8 cellular contexts compared by ENCODE assay signal in the genomic region with DNA sequence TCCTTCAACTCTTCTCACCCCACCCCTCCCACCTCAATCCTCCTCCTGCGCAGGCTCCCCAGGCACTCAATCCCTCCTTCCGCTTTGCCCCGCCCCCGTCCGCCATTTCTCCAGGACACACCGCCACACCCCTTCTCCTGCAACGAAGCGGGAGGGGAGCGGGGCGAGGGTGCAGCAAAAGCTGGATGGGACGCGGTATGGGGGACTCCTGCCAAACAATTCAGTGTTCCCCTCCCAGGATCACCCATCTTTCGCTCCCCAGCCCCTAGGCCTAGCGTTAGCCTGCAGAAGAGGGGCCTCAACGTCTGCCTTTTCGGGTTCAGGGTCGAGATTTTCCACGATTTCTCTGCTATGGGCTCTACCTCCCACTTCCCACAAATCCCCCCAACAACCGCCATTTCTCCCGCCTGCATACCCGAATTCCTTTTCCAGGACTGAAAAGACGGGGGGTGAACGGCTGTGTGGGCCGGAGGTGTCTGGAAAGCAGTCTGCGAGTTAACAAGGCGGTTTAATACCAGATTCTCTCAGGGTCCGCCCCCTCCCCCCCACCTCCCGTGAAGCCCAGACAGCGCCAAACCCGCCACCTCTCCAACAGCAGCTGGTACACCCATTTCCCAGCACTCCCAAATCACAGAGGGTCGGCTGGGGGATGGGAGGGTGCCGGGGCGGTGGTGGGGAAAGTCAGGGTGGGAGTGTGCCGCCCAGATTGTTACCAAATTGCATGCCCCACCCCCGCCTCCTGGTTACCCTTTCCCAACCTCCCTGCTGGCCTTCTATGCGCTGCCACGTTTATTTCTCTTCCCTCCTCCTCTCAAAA. TPM values are rescaled to one million over a fixed set of nuclear protein-coding genes. Genes with fewer than 3 reads are reported as not detected.
DNase-seq lines count a peak whose midpoint lies in the region; ATAC-seq and TF ChIP-seq lines count a peak whose summit lies in the region.

No MANE protein-coding gene starts in this region.

- peaks cover 0 to 16% (median 0%) of the 10 kb centered on the region in 5 experiments for H3K9me3 Mint-ChIP-seq in brain

- peak overlapping the region; percentile 85 for H3K4me3 ChIP-seq in skeletal muscle satellite cell (ENCODE audit: low read length)

- H3K9me3 ChIP-seq in KOPT-K1 (ENCODE audit: insufficient read depth, low read length, poor library complexity, severe bottlenecking) (no peaks in the 10 kb centered on the region), skeletal muscle satellite cell (replicated peaks; ENCODE audit: low read length) (no peaks in the 10 kb centered on the region)

- no peak for TF ChIP-seq CTCF in brain (conservative IDR thresholded peaks at IDR 0.05)

- H3K27me3 Mint-ChIP-seq in brain = peaks cover 5% of the 10 kb centered on the region

- no peaks in the 10 kb centered on the region for H3K36me3 ChIP-seq in KOPT-K1 (ENCODE audit: insufficient read depth, low read length)
- peaks cover 17% of the 10 kb centered on the region for H3K36me3 ChIP-seq in skeletal muscle satellite cell (ENCODE audit: insufficient read depth, low read length)

- H3K36me3 Mint-ChIP-seq in brain = peaks cover 6% of the 10 kb centered on the region

- peak overlapping the region; percentile 80 for H3K4me2 ChIP-seq in skeletal muscle satellite cell (ENCODE audit: low read length)

- peaks cover 40% of the 10 kb centered on the region for H3K4me1 Mint-ChIP-seq in brain

- ATAC-seq in GM19455 (IDR thresholded peaks at IDR 0.05; ENCODE audit: unreplicated experiment) = peak; percentile 60
- no peak for ATAC-seq in HG02970 (IDR thresholded peaks at IDR 0.05; ENCODE audit: low FRiP score, unreplicated experiment)

- H3K27ac ChIP-seq in KOPT-K1 (ENCODE audit: low read depth, low read length, poor library complexity, severe bottlenecking) = peak overlapping the region; percentile 45

- H3K4me3 Mint-ChIP-seq in brain = peak overlapping the region; percentile 89 to 92 (median 90)

- H3K27ac Mint-ChIP-seq in brain = peak overlapping the region; percentile 81 to 95 (median 85)

- in situ Hi-C loops in ACHN (cut with HindIII; ENCODE audit: low pct_ligation_motif_present, low pct_unique_long_range_greater_than_20kb, low sequenced_read_pairs) = no loop called here

- DNase-seq in ACHN (peak; percentile 52), T1000 (lab: John Stamatoyannopoulos, UW) (peak; percentile 6), iPS-NIHi11 (ENCODE audit: low spot score) (peak; percentile 85)

- H3K4me1 ChIP-seq in skeletal muscle satellite cell (ENCODE audit: control insufficient read depth, insufficient read depth, low read length) = peaks cover 6% of the 10 kb centered on the region

- peaks cover 5% of the 10 kb centered on the region for H3K27me3 ChIP-seq in skeletal muscle satellite cell (ENCODE audit: control insufficient read depth, insufficient read depth, low read length)

- peak overlapping the region; percentile 83 for H3K9ac ChIP-seq in skeletal muscle satellite cell (ENCODE audit: low read depth, low read length)

RNA-seq across cellular contexts. Expression of a gene that starts 0.8 kb away (rescaled TPM):
- 31.1 TPM for polyA plus RNA-seq in brain (ENCODE audit: insufficient read depth, low read depth, low replicate concordance)
- total RNA-seq in skeletal muscle satellite cell (2012; rRNA removed) = 34.3 and 50.2 TPM in 2 replicates

RNA-seq across cellular contexts. Expression of a gene that starts 35.9 kb away (rescaled TPM):
- polyA plus RNA-seq in brain (ENCODE audit: insufficient read depth, low read depth, low replicate concordance) = 29.9 TPM
- total RNA-seq in skeletal muscle satellite cell (2012; rRNA removed) = 41.5 and 47.9 TPM in 2 replicates

RNA-seq across cellular contexts. Expression of a gene that starts 41.1 kb away (rescaled TPM):
- polyA plus RNA-seq in brain (ENCODE audit: insufficient read depth, low read depth, low replicate concordance) = 40.4 TPM
- 13.7 and 20.8 TPM in 2 replicates for total RNA-seq in skeletal muscle satellite cell (2012; rRNA removed)

Comparison
In these comparisons a context has a peak if more than half of its experiments do, and no peak if none do; other contexts are left out.
1. DNase-seq: peak in every context shown above with its lines; median percentile 85 in iPS-NIHi11; 52 in ACHN; 6 in T1000.